In genomic region chr9:127423934-127424668, GRCh38 we compare ENCODE assay signal across 8 cellular contexts. TPM values are rescaled to one million over a fixed set of nuclear protein-coding genes. Genes with fewer than 3 reads are reported as not detected.
DNase-seq lines count a peak whose midpoint lies in the region; TF ChIP-seq lines count a peak whose summit lies in the region.

ZNF79 (plus strand) TSS chr9:127424382; CDS start chr9:127424788, 406 bp downstream.

- peaks cover 15% of the 10 kb centered on the region; the same call in 1 of the 2 replicates for H3K36me3 ChIP-seq in SJSA1
- no peaks in the 10 kb centered on the region for H3K36me3 ChIP-seq in neural progenitor cell
- H3K36me3 ChIP-seq in stomach = peaks cover 5 to 12% (median 10%) of the 10 kb centered on the region in 4 donors

- H3K9me3 ChIP-seq in SJSA1 (replicated peaks) (no peaks in the 10 kb centered on the region), neural progenitor cell (ENCODE audit: low read depth) (no peaks in the 10 kb centered on the region), stomach (no peaks in the 10 kb centered on the region)

- TF ChIP-seq EP300 in stomach (IDR thresholded peaks at IDR 0.05) = no peak

- no peak for TF ChIP-seq CTCF in HFFc6 (IDR thresholded peaks at IDR 0.05)
- TF ChIP-seq CTCF in neural progenitor cell (IDR thresholded peaks at IDR 0.05) = no peak
- TF ChIP-seq CTCF in stomach (IDR thresholded peaks at IDR 0.05) = no peak

- H3K36me3 Mint-ChIP-seq in HFFc6 (ENCODE audit: low read depth) (peaks cover 12% of the 10 kb centered on the region), neural progenitor cell (no peaks in the 10 kb centered on the region)

- H3F3A ChIP-seq in neural progenitor cell (ENCODE audit: low read depth) = no peaks in the 10 kb centered on the region

- no peaks in the 10 kb centered on the region for H4K20me1 ChIP-seq in neural progenitor cell (ENCODE audit: low read depth)

- H3K4me1 Mint-ChIP-seq in HFFc6 (ENCODE audit: low read depth) (peaks cover 37% of the 10 kb centered on the region), neural progenitor cell (peaks cover 40% of the 10 kb centered on the region)

- H3K9me3 Mint-ChIP-seq in HFFc6 = no peaks in the 10 kb centered on the region
- H3K9me3 Mint-ChIP-seq in neural progenitor cell = no peaks in the 10 kb centered on the region

- peak; percentile 52 for DNase-seq in GM04503 (ENCODE audit: low read depth)
- peak; percentile 93 for DNase-seq in HFFc6
- DNase-seq in NAMALWA (ENCODE audit: low spot score) = peak; percentile 94
- DNase-seq in SJSA1 (ENCODE audit: low read depth in 1 of 2, low spot score in 2 of 2) = peak; percentile 91 to 93
- peak; percentile 87 for DNase-seq in activated gamma-delta T cell treated with anti-CD3 and anti-CD28 coated beads, Interleukin-2, amount 50 U/mL, for 16 hours (ENCODE audit: low read depth)
- peak; percentile 90 for DNase-seq in foreskin melanocyte
- peak; percentile 97 for DNase-seq in neural progenitor cell (ENCODE audit: low spot score)
- DNase-seq in stomach = peak; percentile 95

- H2AFZ ChIP-seq in neural progenitor cell (replicated peaks) = peak within 1 kb of the TSS; percentile 100

- H3K27ac Mint-ChIP-seq in HFFc6 (peak within 1 kb of the TSS; percentile 91), neural progenitor cell (peak within 1 kb of the TSS; percentile 99)

- H3K27me3 Mint-ChIP-seq in HFFc6 (ENCODE audit: insufficient read depth) (no peaks in the 10 kb centered on the region), neural progenitor cell (ENCODE audit: insufficient read depth, low read depth) (peaks cover 3% of the 10 kb centered on the region)

- H3K27ac ChIP-seq in SJSA1 (peak within 1 kb of the TSS; percentile 46), neural progenitor cell (peak within 1 kb of the TSS; percentile 2), stomach (peak within 1 kb of the TSS; percentile 80 to 94 (median 92))

- 0 to 1% (median 0%) methylated on average over 42 to 54 of the region's 54 CpGs for WGBS in stomach, 5 donors

- peaks cover 61% of the 10 kb centered on the region for H3K79me2 ChIP-seq in neural progenitor cell (ENCODE audit: low read depth)

- H3K4me1 ChIP-seq in SJSA1 (replicated peaks) (peaks cover 17% of the 10 kb centered on the region), neural progenitor cell (peaks cover 15% of the 10 kb centered on the region), stomach (peaks cover 16 to 66% (median 44%) of the 10 kb centered on the region in 4 donors)

- peak within 1 kb of the TSS; percentile 99 for H3K4me3 Mint-ChIP-seq in HFFc6
- peak within 1 kb of the TSS; percentile 100 for H3K4me3 Mint-ChIP-seq in neural progenitor cell

- H3K27me3 ChIP-seq in SJSA1 (replicated peaks) (no peaks in the 10 kb centered on the region), neural progenitor cell (no peaks in the 10 kb centered on the region), stomach (no peaks in the 10 kb centered on the region)

- H3K4me3 ChIP-seq in SJSA1 = peak within 1 kb of the TSS; percentile 75
- peak within 1 kb of the TSS; percentile 92 for H3K4me3 ChIP-seq in neural progenitor cell
- peak within 1 kb of the TSS; percentile 86 to 98 (median 92) for H3K4me3 ChIP-seq in stomach

- H3K4me2 ChIP-seq in neural progenitor cell = peak within 1 kb of the TSS; percentile 88

- intact Hi-C loops in stomach (cut with DNase I; ENCODE audit: low total_unique reads) = no loop called here

- TF ChIP-seq POLR2A in stomach (IDR thresholded peaks at IDR 0.05) = no peak

- peak within 1 kb of the TSS; percentile 86 for H3K9ac ChIP-seq in neural progenitor cell

RNA-seq across cellular contexts. Expression of gene ZNF79, which starts in this region (rescaled TPM):
- 1 to 10 TPM; 6.7 to 8.5 (median 7.6) TPM for total RNA-seq in HFFc6 (2021; fragmentation: NEBNext Ultra II Directional; extraction: Animal tissue kit (Norgen Biotek cat#: 25700))
- total RNA-seq in SJSA1 (2014; rRNA removed; shearing (Covaris generic)) = 7.1 and 7.6 TPM in 2 replicates
- total RNA-seq in neural progenitor cell (ENCODE audit: low replicate concordance) (6.7 and 7.3 TPM in 2 replicates), stomach (10 to 100 TPM in 2 of 5 donors, 1 to 10 TPM in 3; 5.1 to 39.1 (median 6.2) TPM)
- polyA plus RNA-seq in stomach = 1 to 10 TPM; 1.9 to 3.8 (median 2.7) TPM

Comparison
In these comparisons a context has a peak if more than half of its experiments do, and no peak if none do; other contexts are left out.
1. Peak in every context shown above with its lines: DNase-seq, H3K4me3 ChIP-seq and H3K27ac ChIP-seq.
2. H3K27ac ChIP-seq: peak in every context shown above with its lines; median percentile 92 in stomach; 46 in SJSA1; 2 in neural progenitor cell.